In the genomic region with DNA sequence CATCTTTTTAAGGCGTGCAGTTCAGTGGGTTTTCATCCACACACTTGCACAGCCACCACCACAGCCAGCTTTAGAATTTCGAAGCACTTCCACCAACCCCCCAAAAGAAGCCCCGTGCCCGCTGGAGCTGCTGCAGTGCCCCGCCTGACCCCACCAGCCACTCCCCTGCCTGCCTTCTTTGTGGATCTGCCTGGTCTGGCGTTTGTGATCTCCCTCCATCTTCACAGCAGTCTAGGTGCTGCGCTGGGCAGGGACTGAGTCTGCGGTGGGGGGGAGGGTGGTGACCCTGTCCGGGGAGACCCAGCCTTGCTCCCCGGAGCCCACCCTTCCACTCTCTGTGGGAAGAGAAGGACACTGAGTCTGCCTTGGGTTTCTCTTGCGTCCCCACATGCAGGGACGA, we compare ENCODE assay signal across 2 cellular contexts.
TF ChIP-seq lines count a peak whose summit lies in the region.

No MANE protein-coding gene starts in this region.

TF ChIP-seq in liver, 16 proteins besides CTCF, POLR2A, EP300 and RAD21:
- TF ChIP-seq JUND (IDR thresholded peaks at IDR 0.05): no peak
- no peak for TF ChIP-seq GABPA (IDR thresholded peaks at IDR 0.05 in 1 of 2, conservative IDR thresholded peaks at IDR 0.05 in 1 of 2)
- TF ChIP-seq, protein P1, sequence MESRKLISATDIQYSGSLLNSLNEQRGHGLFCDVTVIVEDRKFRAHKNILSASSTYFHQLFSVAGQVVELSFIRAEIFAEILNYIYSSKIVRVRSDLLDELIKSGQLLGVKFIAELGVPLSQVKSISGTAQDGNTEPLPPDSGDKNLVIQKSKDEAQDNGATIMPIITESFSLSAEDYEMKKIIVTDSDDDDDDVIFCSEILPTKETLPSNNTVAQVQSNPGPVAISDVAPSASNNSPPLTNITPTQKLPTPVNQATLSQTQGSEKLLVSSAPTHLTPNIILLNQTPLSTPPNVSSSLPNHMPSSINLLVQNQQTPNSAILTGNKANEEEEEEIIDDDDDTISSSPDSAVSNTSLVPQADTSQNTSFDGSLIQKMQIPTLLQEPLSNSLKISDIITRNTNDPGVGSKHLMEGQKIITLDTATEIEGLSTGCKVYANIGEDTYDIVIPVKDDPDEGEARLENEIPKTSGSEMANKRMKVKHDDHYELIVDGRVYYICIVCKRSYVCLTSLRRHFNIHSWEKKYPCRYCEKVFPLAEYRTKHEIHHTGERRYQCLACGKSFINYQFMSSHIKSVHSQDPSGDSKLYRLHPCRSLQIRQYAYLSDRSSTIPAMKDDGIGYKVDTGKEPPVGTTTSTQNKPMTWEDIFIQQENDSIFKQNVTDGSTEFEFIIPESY (IDR thresholded peaks at IDR 0.05): no peak
- TF ChIP-seq EGR1 (IDR thresholded peaks at IDR 0.05; ENCODE audit: low read depth in 2 of 2): no peak
- TF ChIP-seq, protein P2, sequence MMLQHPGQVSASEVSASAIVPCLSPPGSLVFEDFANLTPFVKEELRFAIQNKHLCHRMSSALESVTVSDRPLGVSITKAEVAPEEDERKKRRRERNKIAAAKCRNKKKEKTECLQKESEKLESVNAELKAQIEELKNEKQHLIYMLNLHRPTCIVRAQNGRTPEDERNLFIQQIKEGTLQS (IDR thresholded peaks at IDR 0.05): no peak
- TF ChIP-seq YY1 (IDR thresholded peaks at IDR 0.05): no peak
- no peak for TF ChIP-seq NR2F2 (IDR thresholded peaks at IDR 0.05)
- TF ChIP-seq, protein P3, sequence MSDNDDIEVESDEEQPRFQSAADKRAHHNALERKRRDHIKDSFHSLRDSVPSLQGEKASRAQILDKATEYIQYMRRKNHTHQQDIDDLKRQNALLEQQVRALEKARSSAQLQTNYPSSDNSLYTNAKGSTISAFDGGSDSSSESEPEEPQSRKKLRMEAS (IDR thresholded peaks at IDR 0.05): no peak
- TF ChIP-seq HNF4A (conservative IDR thresholded peaks at IDR 0.05): no peak
- TF ChIP-seq FOXA1 (IDR thresholded peaks at IDR 0.05): no peak
- TF ChIP-seq SP1 (IDR thresholded peaks at IDR 0.05): no peak

TF ChIP-seq in HepG2, 621 proteins besides CTCF, POLR2A, EP300 and RAD21:
- TF ChIP-seq, protein P4, sequence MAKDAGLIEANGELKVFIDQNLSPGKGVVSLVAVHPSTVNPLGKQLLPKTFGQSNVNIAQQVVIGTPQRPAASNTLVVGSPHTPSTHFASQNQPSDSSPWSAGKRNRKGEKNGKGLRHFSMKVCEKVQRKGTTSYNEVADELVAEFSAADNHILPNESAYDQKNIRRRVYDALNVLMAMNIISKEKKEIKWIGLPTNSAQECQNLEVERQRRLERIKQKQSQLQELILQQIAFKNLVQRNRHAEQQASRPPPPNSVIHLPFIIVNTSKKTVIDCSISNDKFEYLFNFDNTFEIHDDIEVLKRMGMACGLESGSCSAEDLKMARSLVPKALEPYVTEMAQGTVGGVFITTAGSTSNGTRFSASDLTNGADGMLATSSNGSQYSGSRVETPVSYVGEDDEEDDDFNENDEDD (CRISPR knock-in tag; IDR thresholded peaks at IDR 0.05; ENCODE audit: borderline replicate concordance): no peak
- TF ChIP-seq RARG (CRISPR knock-in tag; IDR thresholded peaks at IDR 0.05; ENCODE audit: low read depth) (no peak), ZBTB7B (CRISPR knock-in tag; IDR thresholded peaks at IDR 0.05) (no peak), GATA4 (IDR thresholded peaks at IDR 0.05; ENCODE audit: borderline replicate concordance, low read depth) (no peak), ZNF629 (CRISPR knock-in tag; conservative IDR thresholded peaks at IDR 0.05) (no peak), ZBTB1 (CRISPR knock-in tag; IDR thresholded peaks at IDR 0.05; ENCODE audit: borderline replicate concordance) (no peak), TMF1 (CRISPR knock-in tag; IDR thresholded peaks at IDR 0.05; ENCODE audit: low read depth) (no peak), ZNF75D (CRISPR knock-in tag; IDR thresholded peaks at IDR 0.05; ENCODE audit: borderline replicate concordance) (no peak), RXRB (CRISPR knock-in tag; IDR thresholded peaks at IDR 0.05; ENCODE audit: borderline replicate concordance) (no peak), TAF15 (IDR thresholded peaks at IDR 0.05; ENCODE audit: low read depth, low read length, poor library complexity, severe bottlenecking) (no peak), HIVEP1 (CRISPR knock-in tag; IDR thresholded peaks at IDR 0.05) (no peak)
- TF ChIP-seq, protein P5, sequence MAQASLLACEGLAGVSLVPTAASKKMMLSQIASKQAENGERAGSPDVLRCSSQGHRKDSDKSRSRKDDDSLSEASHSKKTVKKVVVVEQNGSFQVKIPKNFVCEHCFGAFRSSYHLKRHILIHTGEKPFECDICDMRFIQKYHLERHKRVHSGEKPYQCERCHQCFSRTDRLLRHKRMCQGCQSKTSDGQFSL (CRISPR knock-in tag; IDR thresholded peaks at IDR 0.05): no peak
- TF ChIP-seq, protein P6, sequence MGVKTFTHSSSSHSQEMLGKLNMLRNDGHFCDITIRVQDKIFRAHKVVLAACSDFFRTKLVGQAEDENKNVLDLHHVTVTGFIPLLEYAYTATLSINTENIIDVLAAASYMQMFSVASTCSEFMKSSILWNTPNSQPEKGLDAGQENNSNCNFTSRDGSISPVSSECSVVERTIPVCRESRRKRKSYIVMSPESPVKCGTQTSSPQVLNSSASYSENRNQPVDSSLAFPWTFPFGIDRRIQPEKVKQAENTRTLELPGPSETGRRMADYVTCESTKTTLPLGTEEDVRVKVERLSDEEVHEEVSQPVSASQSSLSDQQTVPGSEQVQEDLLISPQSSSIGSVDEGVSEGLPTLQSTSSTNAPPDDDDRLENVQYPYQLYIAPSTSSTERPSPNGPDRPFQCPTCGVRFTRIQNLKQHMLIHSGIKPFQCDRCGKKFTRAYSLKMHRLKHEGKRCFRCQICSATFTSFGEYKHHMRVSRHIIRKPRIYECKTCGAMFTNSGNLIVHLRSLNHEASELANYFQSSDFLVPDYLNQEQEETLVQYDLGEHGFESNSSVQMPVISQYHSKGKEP (CRISPR knock-in tag; IDR thresholded peaks at IDR 0.05): no peak
